Comparison of ENCODE assay signal across 8 cellular contexts in genomic region chr20:37095609-37096414, GRCh38. TPM values are rescaled to one million over a fixed set of nuclear protein-coding genes. Genes with fewer than 3 reads are reported as not detected.
DNase-seq lines count a peak whose midpoint lies in the region; ATAC-seq and TF ChIP-seq lines count a peak whose summit lies in the region.

Gene RBL1, minus strand, starts transcription at chr20:37095997. Its CDS starts 69 bp downstream, at chr20:37095928.

- DNase-seq in DMS53 treated with DMSO at 0.1 percent for 48 hours (lab: John Stamatoyannopoulos, UW; ENCODE audit: unreplicated experiment): peak; percentile 74
- peak; percentile 88 for DNase-seq in LHCN-M2 (ENCODE audit: low read depth)
- peak; percentile 93 for DNase-seq in RPMI8226
- peak; percentile 70 to 73 for DNase-seq in activated T-helper 1 cell treated with anti-CD3 and anti-CD28 coated beads, Interleukin-2, amount 50 U/mL, for 16 hours (ENCODE audit: low read depth in 1 of 2, low spot score in 1 of 2)
- peak; percentile 82 for DNase-seq in fibroblast of peridontal ligament (ENCODE audit: extremely low read depth)
- DNase-seq in natural killer cell: peak; percentile 79
- peak; percentile 71 to 98 (median 86) for DNase-seq in stimulated activated naive CD4-positive, alpha-beta T cell (lab: John Stamatoyannopoulos, UW)

- ATAC-seq in GM21825 (IDR thresholded peaks at IDR 0.05; ENCODE audit: unreplicated experiment) (peak; percentile 68), natural killer cell (peak; percentile 90 to 93 (median 90))

- no peaks in the 10 kb centered on the region for H3K9me3 Mint-ChIP-seq in natural killer cell

- peak within 1 kb of the TSS; percentile 96 to 98 for H3K27ac Mint-ChIP-seq in natural killer cell

- H3K27me3 Mint-ChIP-seq in natural killer cell (ENCODE audit: low read depth in 2 of 2): no peaks in the 10 kb centered on the region

- intact Hi-C loops in natural killer cell (cut with micrococcal nuclease): loop anchor here (5.0 kb wide), 1 partner anchor 89 kb away; no protein-coding TSS in a partner anchor

- H3K36me3 Mint-ChIP-seq in natural killer cell: no peaks in the 10 kb centered on the region

- peak within 1 kb of the TSS; percentile 99 for H3K4me3 Mint-ChIP-seq in natural killer cell

- no peak for TF ChIP-seq CTCF in natural killer cell (IDR thresholded peaks at IDR 0.05)

- peaks cover 15 to 22% of the 10 kb centered on the region in 2 donors for H3K4me1 Mint-ChIP-seq in natural killer cell

RNA-seq across cellular contexts. Expression of gene RBL1, which starts in this region (rescaled TPM):
- 18.1 and 18.4 TPM in 2 replicates for total RNA-seq in LHCN-M2 (2014; rRNA removed)
- polyA plus RNA-seq in LHCN-M2 (2012): 2.7 TPM
- 10 to 100 TPM; 21.0 to 28.4 (median 22.2) TPM for total RNA-seq in natural killer cell

Comparison
In these comparisons a context has a peak if more than half of its experiments do, and no peak if none do; other contexts are left out.
1. Peak in every context shown above with its lines: DNase-seq and ATAC-seq.